Comparison of ENCODE assay signal across 9 cellular contexts in the genomic region with DNA sequence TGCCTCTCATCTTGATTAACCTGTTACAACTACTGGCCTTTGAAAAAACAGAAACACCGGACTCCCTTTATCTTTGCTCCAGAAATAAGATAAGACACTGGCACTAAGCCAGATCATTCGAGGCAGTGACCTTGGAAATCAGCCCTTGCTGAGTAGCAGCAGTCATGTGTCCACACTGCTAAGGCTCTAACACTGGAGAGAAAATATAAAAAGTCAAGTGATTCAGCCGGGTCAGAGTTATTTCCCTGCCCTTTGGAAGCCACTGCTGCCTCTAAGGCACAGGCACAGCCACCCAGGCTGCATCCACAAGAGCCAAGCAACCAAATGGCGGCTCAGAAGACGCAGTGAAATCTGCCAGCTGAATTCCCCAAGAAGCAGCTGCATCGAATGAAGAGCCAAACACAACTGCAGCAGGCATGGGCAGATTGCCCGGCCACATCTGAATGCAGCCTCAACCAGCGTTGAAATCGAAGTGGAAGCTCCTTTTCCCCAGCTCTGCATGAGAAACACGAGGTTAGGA. TPM values are rescaled to one million over a fixed set of nuclear protein-coding genes. Genes with fewer than 3 reads are reported as not detected.
DNase-seq lines count a peak whose midpoint lies in the region; ATAC-seq lines count a peak whose summit lies in the region.
"Had no signal": no experiment of that assay in that cellular context is flagged by ENCODE, and none has a peak within 500 bp of the region (broad histone marks: within the 10 kb centered on the region; RNA-seq: fewer than 3 reads in every experiment).

No MANE protein-coding gene starts in this region.

- H3K27me3 ChIP-seq in mucosa of stomach (ENCODE audit: control insufficient read depth, insufficient read depth, low read length) = no peaks in the 10 kb centered on the region
- H3K27me3 ChIP-seq: SJSA1 had no signal

- CTCF ChIA-PET in activated CD8-positive, alpha-beta T cell treated with anti-CD3 and anti-CD28 coated beads, Interleukin-2, amount 10 ng/mL, durations not matched to agents 7 days and 5 days (lab: Charles Lee) = no interaction called here

- H3K4me3 Mint-ChIP-seq in activated CD8-positive, alpha-beta T cell treated with anti-CD3 and anti-CD28 coated beads, Interleukin-2, amount 10 ng/mL, durations not matched to agents 7 days and 5 days = no peak overlapping the region

- H3K4me1 ChIP-seq in mucosa of stomach (ENCODE audit: control insufficient read depth, insufficient read depth, low read length) = peaks cover 25% of the 10 kb centered on the region

- ATAC-seq in HG02973 (IDR thresholded peaks at IDR 0.05; ENCODE audit: unreplicated experiment) = no peak
- ATAC-seq in activated CD8-positive, alpha-beta T cell treated with anti-CD3 and anti-CD28 coated beads, Interleukin-2, amount 10 ng/mL, durations not matched to agents 7 days and 5 days = no peak

- no peaks in the 10 kb centered on the region for H3K27me3 Mint-ChIP-seq in activated CD8-positive, alpha-beta T cell treated with anti-CD3 and anti-CD28 coated beads, Interleukin-2, amount 10 ng/mL, durations not matched to agents 7 days and 5 days (ENCODE audit: low read depth)

- no peaks in the 10 kb centered on the region for H3K9me3 ChIP-seq in mucosa of stomach (ENCODE audit: control insufficient read depth, low read length)
- H3K9me3 ChIP-seq: SJSA1 had no signal

- POLR2A ChIA-PET in activated CD8-positive, alpha-beta T cell treated with anti-CD3 and anti-CD28 coated beads, Interleukin-2, amount 10 ng/mL, durations not matched to agents 7 days and 5 days (lab: Charles Lee) = no interaction called here

- no peaks in the 10 kb centered on the region for H3K36me3 ChIP-seq in mucosa of stomach (ENCODE audit: control insufficient read depth, insufficient read depth, low read length)

- H3K4me1 Mint-ChIP-seq in activated CD8-positive, alpha-beta T cell treated with anti-CD3 and anti-CD28 coated beads, Interleukin-2, amount 10 ng/mL, durations not matched to agents 7 days and 5 days (ENCODE audit: low read depth) = peaks cover 5% of the 10 kb centered on the region

- H3K36me3 Mint-ChIP-seq in activated CD8-positive, alpha-beta T cell treated with anti-CD3 and anti-CD28 coated beads, Interleukin-2, amount 10 ng/mL, durations not matched to agents 7 days and 5 days (ENCODE audit: low read depth) = peaks cover 4% of the 10 kb centered on the region

- peak overlapping the region; percentile 7 for H3K4me3 ChIP-seq in mucosa of stomach (ENCODE audit: low read length)
- H3K4me3 ChIP-seq: SJSA1 had no signal

- DNase-seq in AG08396 (ENCODE audit: low spot score) (peak; percentile 52), NCI-H2107 treated with DMSO at 0.1 percent for 48 hours (lab: John Stamatoyannopoulos, UW; ENCODE audit: unreplicated experiment) (peak; percentile 85), dermis blood vessel endothelial cell (peak; percentile 74), MV-4-11 (lab: John Stamatoyannopoulos, UW) (no peak)
- DNase-seq in activated CD8-positive, alpha-beta T cell treated with anti-CD3 and anti-CD28 coated beads, Interleukin-2, amount 10 ng/mL, durations not matched to agents 7 days and 5 days = no peak
- no peak for DNase-seq in activated CD4-positive, alpha-beta T cell treated with anti-CD3 and anti-CD28 coated beads for 48 hours

- no peak overlapping the region for H3K9ac ChIP-seq in mucosa of stomach (ENCODE audit: low read length)

- H3K9me3 Mint-ChIP-seq in activated CD8-positive, alpha-beta T cell treated with anti-CD3 and anti-CD28 coated beads, Interleukin-2, amount 10 ng/mL, durations not matched to agents 7 days and 5 days (ENCODE audit: insufficient read depth) = no peaks in the 10 kb centered on the region

- H3K27ac Mint-ChIP-seq in activated CD8-positive, alpha-beta T cell treated with anti-CD3 and anti-CD28 coated beads, Interleukin-2, amount 10 ng/mL, durations not matched to agents 7 days and 5 days = no peak overlapping the region

RNA-seq across cellular contexts. Expression of a gene that starts 40.7 kb away (rescaled TPM):
- 7.0 TPM in 2 replicates for total RNA-seq in dermis blood vessel endothelial cell
- total RNA-seq in activated CD8-positive, alpha-beta T cell treated with anti-CD3 and anti-CD28 coated beads, Interleukin-2, amount 10 ng/mL, durations not matched to agents 7 days and 5 days = 1 to 10 TPM; 3.1 to 3.3 TPM

Comparison
In these comparisons a context has a peak if more than half of its experiments do, and no peak if none do; other contexts are left out.
1. DNase-seq: peak in AG08396 (single experiment), NCI-H2107 treated with DMSO at 0.1 percent for 48 hours (single experiment) and dermis blood vessel endothelial cell (single experiment); none in MV-4-11 (single experiment), activated CD8-positive, alpha-beta T cell treated with anti-CD3 and anti-CD28 coated beads, Interleukin-2, amount 10 ng/mL, durations not matched to agents 7 days and 5 days (single experiment) and activated CD4-positive, alpha-beta T cell treated with anti-CD3 and anti-CD28 coated beads for 48 hours (single experiment).